1 cellular context compared by ENCODE assay signal in genomic region chr4:42656986-42657792, GRCh38.
TF ChIP-seq lines count a peak whose summit lies in the region.

ATP8A1 (minus strand) TSS chr4:42657105; CDS start chr4:42656873, 232 bp downstream.

TF ChIP-seq in HEK293, 187 proteins besides CTCF, POLR2A, EP300 and RAD21 (continued from another document and continues in another):
- TF ChIP-seq ZNF23 (tag by site-specific recombination; IDR thresholded peaks at IDR 0.05; ENCODE audit: borderline replicate concordance) (no peak), ZNF175 (tag by site-specific recombination; IDR thresholded peaks at IDR 0.05) (no peak), SCRT2 (tag by site-specific recombination; IDR thresholded peaks at IDR 0.05) (peak; percentile 94), ZNF501 (tag by site-specific recombination; IDR thresholded peaks at IDR 0.05) (peak; percentile 78), ZNF266 (tag by site-specific recombination; IDR thresholded peaks at IDR 0.05; ENCODE audit: low read depth) (no peak), YY2 (tag by site-specific recombination; IDR thresholded peaks at IDR 0.05) (no peak), ZNF2 (tag by site-specific recombination; IDR thresholded peaks at IDR 0.05) (0 out of 2 replicates have a peak, but pooled peaks have one; percentile 53), EGR2 (tag by site-specific recombination; IDR thresholded peaks at IDR 0.05; ENCODE audit: low read depth) (no peak), ZNF677 (tag by site-specific recombination; IDR thresholded peaks at IDR 0.05) (no peak), SALL2 (tag by site-specific recombination; IDR thresholded peaks at IDR 0.05; ENCODE audit: borderline replicate concordance) (no peak), PRDM6 (tag by site-specific recombination; IDR thresholded peaks at IDR 0.05) (no peak), OVOL3 (tag by site-specific recombination; IDR thresholded peaks at IDR 0.05) (no peak), ZNF561 (tag by site-specific recombination; IDR thresholded peaks at IDR 0.05; ENCODE audit: borderline replicate concordance) (0 out of 2 replicates have a peak, but pooled peaks have one; percentile 67), ZNF837 (tag by site-specific recombination; IDR thresholded peaks at IDR 0.05) (no peak), ZNF791 (tag by site-specific recombination; IDR thresholded peaks at IDR 0.05) (no peak), ZNF548 (tag by site-specific recombination; IDR thresholded peaks at IDR 0.05) (no peak), SP2 (tag by site-specific recombination; IDR thresholded peaks at IDR 0.05) (peak; percentile 74), INSM2 (tag by site-specific recombination; IDR thresholded peaks at IDR 0.05) (no peak), PRDM4 (tag by site-specific recombination; IDR thresholded peaks at IDR 0.05) (0 out of 2 replicates have a peak, but pooled peaks have one; percentile 17), ZNF600 (tag by site-specific recombination; IDR thresholded peaks at IDR 0.05) (peak; percentile 96), ZNF18 (tag by site-specific recombination; IDR thresholded peaks at IDR 0.05) (no peak), BCL11A (tag by site-specific recombination; IDR thresholded peaks at IDR 0.05; ENCODE audit: low read depth) (no peak), PRDM1 (tag by site-specific recombination; IDR thresholded peaks at IDR 0.05) (no peak), KLF7 (tag by site-specific recombination; IDR thresholded peaks at IDR 0.05; ENCODE audit: borderline replicate concordance) (0 out of 2 replicates have a peak, but pooled peaks have one; percentile 30), ZNF394 (tag by site-specific recombination; IDR thresholded peaks at IDR 0.05; ENCODE audit: borderline replicate concordance) (peak; percentile 58; the same call in 1 of the 2 replicates), ZNF510 (tag by site-specific recombination; IDR thresholded peaks at IDR 0.05; ENCODE audit: insufficient replicate concordance) (no peak), ZNF768 (tag by site-specific recombination; IDR thresholded peaks at IDR 0.05) (no peak), ZNF16 (tag by site-specific recombination; IDR thresholded peaks at IDR 0.05; ENCODE audit: low read depth) (no peak), SCRT1 (tag by site-specific recombination; IDR thresholded peaks at IDR 0.05; ENCODE audit: borderline replicate concordance) (peak; percentile 71; the same call in 1 of the 2 replicates), ZNF341 (tag by site-specific recombination; IDR thresholded peaks at IDR 0.05; ENCODE audit: low read depth) (0 out of 2 replicates have a peak, but pooled peaks have one; percentile 10), BCL6B (tag by site-specific recombination; IDR thresholded peaks at IDR 0.05) (no peak), ZNF707 (tag by site-specific recombination; IDR thresholded peaks at IDR 0.05) (no peak), ZBTB8A (tag by site-specific recombination; IDR thresholded peaks at IDR 0.05) (peak; percentile 86), ZNF473 (tag by site-specific recombination; IDR thresholded peaks at IDR 0.05) (no peak), ZNF596 (tag by site-specific recombination; IDR thresholded peaks at IDR 0.05) (no peak), ZBTB10 (tag by site-specific recombination; IDR thresholded peaks at IDR 0.05) (no peak), ZNF311 (tag by site-specific recombination; IDR thresholded peaks at IDR 0.05; ENCODE audit: borderline replicate concordance) (no peak), ZNF654 (tag by site-specific recombination; IDR thresholded peaks at IDR 0.05; ENCODE audit: low read depth) (no peak), RBAK (tag by site-specific recombination; IDR thresholded peaks at IDR 0.05) (no peak), ZNF354C (tag by site-specific recombination; IDR thresholded peaks at IDR 0.05; ENCODE audit: borderline replicate concordance, low read depth) (no peak), ZNF274 (IDR thresholded peaks at IDR 0.05; ENCODE audit: low read length) (no peak), ZNF274 (tag by site-specific recombination; IDR thresholded peaks at IDR 0.05; ENCODE audit: borderline replicate concordance) (no peak), ZNF488 (tag by site-specific recombination; IDR thresholded peaks at IDR 0.05) (no peak), ELK4 (IDR thresholded peaks at IDR 0.05; ENCODE audit: borderline replicate concordance, low read depth, low read length) (no peak), ZNF133 (tag by site-specific recombination; IDR thresholded peaks at IDR 0.05) (no peak), ZNF580 (tag by site-specific recombination; IDR thresholded peaks at IDR 0.05) (0 out of 2 replicates have a peak, but pooled peaks have one; percentile 39), ZNF292 (tag by site-specific recombination; IDR thresholded peaks at IDR 0.05; ENCODE audit: borderline replicate concordance, low read depth) (no peak), ZBTB26 (tag by site-specific recombination; optimal IDR thresholded peaks at IDR 0.05) (no peak), ATF2 (tag by site-specific recombination; IDR thresholded peaks at IDR 0.05; ENCODE audit: low read depth) (no peak), ZNF792 (tag by site-specific recombination; IDR thresholded peaks at IDR 0.05) (no peak)
